Comparison of ENCODE assay signal across 1 cellular context in genomic region chr4:92270908-92271307, GRCh38.
TF ChIP-seq lines count a peak whose summit lies in the region.

No MANE protein-coding gene starts in this region.

TF ChIP-seq in HCT116, 20 proteins besides CTCF, POLR2A, EP300 and RAD21 (continued from another document):
- TF ChIP-seq REST (IDR thresholded peaks at IDR 0.05; ENCODE audit: low read depth), result no peak
- TF ChIP-seq SP1 (IDR thresholded peaks at IDR 0.05; ENCODE audit: low read depth), result no peak
- no peak for TF ChIP-seq CEBPB (IDR thresholded peaks at IDR 0.05; ENCODE audit: low read depth)
- no peak for TF ChIP-seq SRF (IDR thresholded peaks at IDR 0.05; ENCODE audit: low read depth)
- no peak for TF ChIP-seq ATF3 (IDR thresholded peaks at IDR 0.05)
- TF ChIP-seq FOSL1 (IDR thresholded peaks at IDR 0.05; ENCODE audit: low read depth), result no peak
- no peak for TF ChIP-seq EZH2phosphoT487 (IDR thresholded peaks at IDR 0.05; ENCODE audit: borderline replicate concordance)
- no peak for TF ChIP-seq TCF7L2 (IDR thresholded peaks at IDR 0.05; ENCODE audit: borderline replicate concordance, extremely low read depth, insufficient read depth, insufficient read length)
